ENCODE assay signal across 8 cellular contexts in the genomic region with DNA sequence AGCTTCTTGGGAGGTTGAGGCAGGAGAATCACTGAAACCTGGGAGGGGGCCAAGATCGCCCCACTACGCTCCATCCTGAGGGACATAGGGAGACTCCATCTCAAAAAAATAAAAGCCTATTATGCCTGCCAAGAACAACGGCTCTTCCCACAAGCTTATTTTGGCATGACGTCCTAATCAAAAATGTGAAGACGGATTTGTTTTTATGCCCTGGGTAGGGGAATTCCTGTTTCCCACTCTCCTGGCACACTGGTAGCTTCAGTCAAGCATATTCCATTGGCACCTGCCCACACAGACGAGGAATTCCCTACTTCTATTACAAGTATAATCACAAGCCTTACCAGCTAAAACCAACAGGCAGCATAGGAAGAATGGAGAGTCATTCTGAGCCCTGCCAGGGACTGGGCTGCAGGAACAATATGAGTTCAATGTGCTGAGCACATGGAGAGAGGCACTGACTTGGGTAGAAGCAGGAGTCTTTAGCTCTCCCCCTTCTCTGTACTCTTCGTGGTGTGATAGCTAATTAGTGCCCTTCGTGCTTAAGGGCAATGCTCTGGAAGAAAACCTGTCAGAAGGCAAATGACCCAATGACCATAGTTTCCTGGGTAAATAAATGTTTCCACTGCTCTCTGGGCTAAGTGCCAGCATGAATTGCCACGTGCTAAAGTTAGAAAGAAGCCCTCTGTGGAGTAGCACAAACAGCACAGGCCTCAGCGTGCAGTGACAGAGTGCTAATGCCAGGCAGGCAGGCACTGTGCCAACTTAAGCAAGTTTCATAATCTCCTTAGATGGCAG. TPM values are rescaled to one million over a fixed set of nuclear protein-coding genes. Genes with fewer than 3 reads are reported as not detected.
DNase-seq lines count a peak whose midpoint lies in the region; ATAC-seq and TF ChIP-seq lines count a peak whose summit lies in the region.

No MANE protein-coding gene starts in this region.

- H3K36me3 ChIP-seq in right lobe of liver = no peaks in the 10 kb centered on the region
- no peaks in the 10 kb centered on the region for H3K36me3 ChIP-seq in effector memory CD4-positive, alpha-beta T cell (ENCODE audit: control insufficient read depth, insufficient read depth, low read length)

- peaks cover 12% of the 10 kb centered on the region for H3K4me1 Mint-ChIP-seq in type B pancreatic cell (ENCODE audit: unreplicated experiment)

- peaks cover 3% of the 10 kb centered on the region for H3K36me3 Mint-ChIP-seq in type B pancreatic cell

- DNase-seq in DMS153 (lab: John Stamatoyannopoulos, UW) (peak; percentile 88), NCI-H1417 (lab: John Stamatoyannopoulos, UW) (peak in 2 of 3 experiments; percentile 67 to 95), cerebellum (ENCODE audit: low spot score) (peak; percentile 21), right lobe of liver (peak; percentile 85 to 95 (median 88)), type B pancreatic cell (ENCODE audit: extremely low spot score, unreplicated experiment) (no peak), T-helper 2 cell (no peak)
- no peak for DNase-seq in effector memory CD4-positive, alpha-beta T cell

- H3K27me3 Mint-ChIP-seq in type B pancreatic cell = no peaks in the 10 kb centered on the region

- WGBS in right lobe of liver (ENCODE audit: insufficient coverage, low coverage, low lambda C conversion rate, missing lambda C conversion rate) = 12% methylated on average over 9 of the region's 10 CpGs

- no peaks in the 10 kb centered on the region for H3K27me3 ChIP-seq in right lobe of liver
- H3K27me3 ChIP-seq in effector memory CD4-positive, alpha-beta T cell (replicated peaks; ENCODE audit: control insufficient read depth, insufficient read depth, low read length, poor library complexity, severe bottlenecking) = no peaks in the 10 kb centered on the region

- intact Hi-C loops in right lobe of liver (cut with DNase I) = no loop called here

- no peak for TF ChIP-seq POLR2A in right lobe of liver (IDR thresholded peaks at IDR 0.05)

- H3K4me3 ChIP-seq in right lobe of liver = peak overlapping the region in 1 of 3 donors; percentile 12
- H3K4me3 ChIP-seq in effector memory CD4-positive, alpha-beta T cell (ENCODE audit: insufficient read depth, low read depth, low read length, poor library complexity, severe bottlenecking) = no peak overlapping the region

- peak overlapping the region; percentile 58 for H3K4me3 Mint-ChIP-seq in type B pancreatic cell

- peak overlapping the region; percentile 40 for H3K27ac Mint-ChIP-seq in type B pancreatic cell

- H3K4me1 ChIP-seq in right lobe of liver = peaks cover 0 to 23% (median 5%) of the 10 kb centered on the region in 4 donors
- no peaks in the 10 kb centered on the region for H3K4me1 ChIP-seq in effector memory CD4-positive, alpha-beta T cell (ENCODE audit: control insufficient read depth, insufficient read depth, low read length, poor library complexity, severe bottlenecking)

- TF ChIP-seq CTCF in right lobe of liver (IDR thresholded peaks at IDR 0.05) (no peak), type B pancreatic cell (conservative IDR thresholded peaks at IDR 0.05) (no peak)

- H3K9me3 ChIP-seq in right lobe of liver = no peaks in the 10 kb centered on the region
- no peaks in the 10 kb centered on the region for H3K9me3 ChIP-seq in effector memory CD4-positive, alpha-beta T cell (ENCODE audit: control insufficient read depth, low read length)

- peak; percentile 91 to 98 (median 93) for ATAC-seq in right lobe of liver
- ATAC-seq in HG02763 (IDR thresholded peaks at IDR 0.05; ENCODE audit: unreplicated experiment) = no peak

- peak overlapping the region in 2 of 3 donors; percentile 69 to 84 for H3K27ac ChIP-seq in right lobe of liver
- no peak overlapping the region for H3K27ac ChIP-seq in effector memory CD4-positive, alpha-beta T cell (ENCODE audit: insufficient read depth, low read length, poor library complexity, severe bottlenecking)

- peaks cover 3% of the 10 kb centered on the region for H3K9me3 Mint-ChIP-seq in type B pancreatic cell

RNA-seq across cellular contexts. Expression of a gene that starts 16.8 kb away (rescaled TPM):
- total RNA-seq in cerebellum (2.3 TPM), right lobe of liver (under 1 TPM; 0.49 to 0.97 (median 0.55) TPM), type B pancreatic cell (ENCODE audit: low replicate concordance) (0.58 and 0.93 TPM in 2 replicates)

Comparison
In these comparisons a context has a peak if more than half of its experiments do, and no peak if none do; other contexts are left out.
1. DNase-seq: peak in DMS153 (single experiment), NCI-H1417 (2 of 3), cerebellum (single experiment) and right lobe of liver (3 of 3); none in type B pancreatic cell (single experiment), effector memory CD4-positive, alpha-beta T cell (0 of 3) and T-helper 2 cell (0 of 5).